ENCODE assay signal across 28 cellular contexts in the genomic region with DNA sequence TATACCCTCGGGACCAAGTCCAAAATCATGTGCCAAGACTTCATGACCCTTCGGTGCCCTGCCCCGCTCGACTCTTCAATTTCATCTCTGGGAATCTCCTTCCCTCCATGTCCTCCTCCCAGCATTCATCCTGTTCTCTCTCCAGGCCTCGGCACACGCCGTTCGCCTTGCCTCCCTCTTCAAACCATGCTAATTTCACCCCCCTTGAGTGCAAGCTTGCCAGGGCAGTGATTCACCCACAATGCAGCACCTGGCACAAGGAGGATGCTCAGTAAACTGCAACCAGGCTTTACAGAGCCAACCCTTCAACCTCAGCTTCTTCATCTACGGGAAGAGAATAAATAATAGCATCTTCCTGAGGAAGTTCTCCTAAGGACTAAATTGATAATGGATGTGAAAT. TPM values are rescaled to one million over a fixed set of nuclear protein-coding genes. Genes with fewer than 3 reads are reported as not detected.
"Had no signal": no experiment of that assay in that cellular context is flagged by ENCODE, and none has a peak within 500 bp of the region (broad histone marks: within the 10 kb centered on the region; RNA-seq: fewer than 3 reads in every experiment).

No MANE protein-coding gene starts in this region.

- H3K4me3 ChIP-seq: breast epithelium, esophagus squamous epithelium, ovary, prostate gland, skin epidermis, transverse colon had no signal

- DNase-seq: activated CD4-positive, alpha-beta T cell treated with anti-CD3 and anti-CD28 coated beads for 4 hours; activated CD4-positive, alpha-beta T cell treated with anti-CD3 and anti-CD28 coated beads, Interleukin-2, amount 50 U/mL, for 4 hours; activated naive CD4-positive, alpha-beta T cell; activated T-cell treated with anti-CD3 and anti-CD28 coated beads for 4 hours; activated T-cell treated with anti-CD3 and anti-CD28 coated beads, Interleukin-2, amount 50 U/mL, for 72 hours; central memory CD4-positive, alpha-beta T cell; effector CD4-positive, alpha-beta T cell; esophagus squamous epithelium; glutamatergic neuron; kidney; left colon; mammary epithelial cell; ovary; retina; stimulated activated CD4-positive, alpha-beta T cell treated with anti-CD3 and anti-CD28 coated beads, Interleukin-12 subunit alpha, Interleukin-12 subunit beta, amount 100 ng/mL, for 4 hours; stimulated activated CD4-positive, alpha-beta T cell treated with anti-CD3 and anti-CD28 coated beads, Interleukin-4, amount 100 ng/mL, for 1 hour; stimulated activated naive CD8-positive, alpha-beta T cell treated with anti-CD3 and anti-CD28 coated beads, Interleukin-15, Interleukin-2, amounts not matched to agents 100 U/mL and 50 U/mL, for 24 hours; testis; transverse colon had no signal

RNA-seq across cellular contexts. Expression of gene KCNS1, which starts 4.1 kb away (rescaled TPM):
- total RNA-seq: ovary, sciatic nerve had no signal

RNA-seq across cellular contexts. Expression of gene WFDC5, which starts 18.2 kb away (rescaled TPM):
- total RNA-seq: activated naive CD4-positive, alpha-beta T cell treated with anti-CD3 and anti-CD28 coated beads, Interleukin-2, amount 50 U/mL, for 72 hours; breast epithelium; frontal cortex; left colon; liver; mucosa of gallbladder; ovary; sciatic nerve; T-helper 2 cell treated with Interferon-gamma antibody and Interleukin-4, amounts not matched to agents 100 ng/mL and 5 ng/mL, for 36 hours; transverse colon had no signal

RNA-seq across cellular contexts. Expression of gene WFDC12, which starts 27.5 kb away (rescaled TPM):
- total RNA-seq: activated naive CD4-positive, alpha-beta T cell treated with anti-CD3 and anti-CD28 coated beads, Interleukin-2, amount 50 U/mL, for 72 hours; activated T-cell treated with anti-CD3 and anti-CD28 coated beads, Interleukin-2, amount 50 U/mL, for 72 hours; breast epithelium; frontal cortex; liver; mammary epithelial cell; mucosa of gallbladder; ovary; prostate gland; sciatic nerve; T-helper 2 cell treated with Interferon-gamma antibody and Interleukin-4, amounts not matched to agents 100 ng/mL and 5 ng/mL, for 36 hours; testis had no signal
